In the genomic region with DNA sequence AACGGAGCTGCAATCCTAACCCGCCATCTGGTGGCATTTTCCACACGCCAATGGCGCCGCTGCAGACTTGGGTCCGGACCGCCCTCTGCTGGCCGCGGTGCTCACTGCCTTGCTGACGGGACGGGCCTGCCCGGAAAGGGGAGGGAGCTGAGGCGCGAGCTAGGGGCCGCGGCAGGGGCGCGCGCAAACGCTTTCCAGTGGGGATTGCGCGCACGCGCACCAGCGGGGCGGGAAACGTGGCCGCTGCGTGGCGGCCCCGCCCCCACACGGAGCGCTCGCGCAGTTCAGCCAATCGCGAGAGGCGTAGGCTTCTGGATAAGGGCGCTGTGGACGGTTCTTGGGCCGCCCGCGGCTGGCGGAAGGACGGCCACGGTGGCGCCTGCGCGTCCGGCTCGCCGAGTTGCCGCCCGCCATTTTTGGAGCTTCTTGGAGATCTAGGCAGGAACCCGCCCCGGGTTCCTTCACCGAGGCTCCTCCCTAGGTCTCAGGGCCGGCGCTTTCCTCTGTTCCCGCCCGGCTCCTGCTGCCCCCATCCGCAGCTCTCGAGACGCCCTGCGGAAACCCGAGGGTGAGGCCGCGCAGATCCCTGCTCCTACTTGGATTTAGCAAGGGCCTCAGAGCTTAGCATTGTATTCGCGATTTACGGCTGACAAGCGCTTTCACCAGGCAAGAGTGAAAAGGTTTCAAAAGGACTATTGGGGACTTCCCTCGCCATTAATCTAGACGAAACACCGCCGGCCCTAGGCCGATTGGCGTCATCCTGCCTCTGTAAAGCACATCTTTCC, we compare ENCODE assay signal across 1 cellular context.
A peak's percentile ranks its signal among the peaks of the same experiment; 100 is the strongest.
TF ChIP-seq lines count a peak whose summit lies in the region.

A gene (minus strand): TSS at position 52 of the 785 bp plus-strand sequence. CDS start 121,480 bp downstream, outside the sequence.

TF ChIP-seq in IMR-90, 13 proteins besides CTCF, POLR2A, EP300 and RAD21 (continued from another document):
- no peak for TF ChIP-seq RCOR1 (IDR thresholded peaks at IDR 0.05; ENCODE audit: insufficient replicate concordance, low read length)
- TF ChIP-seq, protein P1, sequence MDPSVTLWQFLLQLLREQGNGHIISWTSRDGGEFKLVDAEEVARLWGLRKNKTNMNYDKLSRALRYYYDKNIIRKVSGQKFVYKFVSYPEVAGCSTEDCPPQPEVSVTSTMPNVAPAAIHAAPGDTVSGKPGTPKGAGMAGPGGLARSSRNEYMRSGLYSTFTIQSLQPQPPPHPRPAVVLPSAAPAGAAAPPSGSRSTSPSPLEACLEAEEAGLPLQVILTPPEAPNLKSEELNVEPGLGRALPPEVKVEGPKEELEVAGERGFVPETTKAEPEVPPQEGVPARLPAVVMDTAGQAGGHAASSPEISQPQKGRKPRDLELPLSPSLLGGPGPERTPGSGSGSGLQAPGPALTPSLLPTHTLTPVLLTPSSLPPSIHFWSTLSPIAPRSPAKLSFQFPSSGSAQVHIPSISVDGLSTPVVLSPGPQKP (IDR thresholded peaks at IDR 0.05; ENCODE audit: borderline replicate concordance, low read depth, low read length) = no peak
- TF ChIP-seq FOS (IDR thresholded peaks at IDR 0.05; ENCODE audit: low read depth, low read length) = no peak
- TF ChIP-seq NFE2L2 (IDR thresholded peaks at IDR 0.05; ENCODE audit: low read depth, low read length) = no peak
- TF ChIP-seq, protein P2, sequence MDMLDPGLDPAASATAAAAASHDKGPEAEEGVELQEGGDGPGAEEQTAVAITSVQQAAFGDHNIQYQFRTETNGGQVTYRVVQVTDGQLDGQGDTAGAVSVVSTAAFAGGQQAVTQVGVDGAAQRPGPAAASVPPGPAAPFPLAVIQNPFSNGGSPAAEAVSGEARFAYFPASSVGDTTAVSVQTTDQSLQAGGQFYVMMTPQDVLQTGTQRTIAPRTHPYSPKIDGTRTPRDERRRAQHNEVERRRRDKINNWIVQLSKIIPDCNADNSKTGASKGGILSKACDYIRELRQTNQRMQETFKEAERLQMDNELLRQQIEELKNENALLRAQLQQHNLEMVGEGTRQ (IDR thresholded peaks at IDR 0.05; ENCODE audit: low read depth, low read length) = peak; percentile 46
- peak; percentile 69; the same call in 1 of the 2 replicates for TF ChIP-seq MXI1 (IDR thresholded peaks at IDR 0.05; ENCODE audit: borderline replicate concordance, low read depth, low read length)
- no peak for TF ChIP-seq CEBPB (IDR thresholded peaks at IDR 0.05; ENCODE audit: low read depth, low read length)
- peak; percentile 42; the same call in 1 of the 2 replicates for TF ChIP-seq MAFK (IDR thresholded peaks at IDR 0.05; ENCODE audit: low read depth, low read length)
